17 cellular contexts compared by ENCODE assay signal in genomic region chr2:111912547-111912946, GRCh38. TPM values are rescaled to one million over a fixed set of nuclear protein-coding genes. Genes with fewer than 3 reads are reported as not detected.
DNase-seq lines count a peak whose midpoint lies in the region; ATAC-seq and TF ChIP-seq lines count a peak whose summit lies in the region.
"Had no signal": no experiment of that assay in that cellular context is flagged by ENCODE, and none has a peak within 500 bp of the region (broad histone marks: within the 10 kb centered on the region; RNA-seq: fewer than 3 reads in every experiment).

No MANE protein-coding gene starts in this region.

- DNase-seq in A673 (ENCODE audit: low spot score) (no peak), DMS79 (lab: John Stamatoyannopoulos, UW) (peak; percentile 22), NOMO-1 treated with DMSO at 0.1 percent for 48 hours (lab: John Stamatoyannopoulos, UW; ENCODE audit: unreplicated experiment) (peak; percentile 23), erythroblast (lab: John Stamatoyannopoulos, UW) (peak; percentile 21 to 64), DMS 273 treated with DMSO at 0.1 percent for 48 hours (lab: John Stamatoyannopoulos, UW) (no peak), ureter (ENCODE audit: low spot score) (no peak)
- DNase-seq: CD8-positive, alpha-beta T cell; Kasumi-1; NCI-H1048; NCI-H146; NCI-H2081 treated with DMSO at 0.1 percent for 48 hours; NCI-H226; NCI-H526 treated with DMSO at 0.1 percent for 48 hours; SHP77; SW 1271 had no signal

- TF ChIP-seq POLR2A in erythroblast (IDR thresholded peaks at IDR 0.05; ENCODE audit: low read length) (no peak), gastroesophageal sphincter (IDR thresholded peaks at IDR 0.05) (no peak)

- ATAC-seq in HG02759 (IDR thresholded peaks at IDR 0.05; ENCODE audit: unreplicated experiment) (no peak), gastroesophageal sphincter (no peak)
- ATAC-seq: CD8-positive, alpha-beta T cell had no signal

- CTCF ChIA-PET in A673 (lab: Charles Lee), result no interaction called here

- H3K4me1 ChIP-seq in A673 (ENCODE audit: insufficient read depth, low read length, poor library complexity, severe bottlenecking) (peaks cover 47% of the 10 kb centered on the region), gastroesophageal sphincter (peaks cover 0 to 39% (median 4%) of the 10 kb centered on the region in 3 donors)

- TF ChIP-seq CTCF in A673 (conservative IDR thresholded peaks at IDR 0.05; ENCODE audit: low read depth, low read length) (no peak), gastroesophageal sphincter (IDR thresholded peaks at IDR 0.05) (no peak)

- TF ChIP-seq EP300 in gastroesophageal sphincter (IDR thresholded peaks at IDR 0.05), result no peak

- H3K27ac ChIP-seq in A673 (ENCODE audit: low read depth, low read length, poor library complexity, severe bottlenecking) (peak overlapping the region; percentile 29), gastroesophageal sphincter (no peak overlapping the region)

- H3K27me3 ChIP-seq in A673 (replicated peaks; ENCODE audit: insufficient read depth, low read depth, low read length, poor library complexity), result no peaks in the 10 kb centered on the region
- no peaks in the 10 kb centered on the region for H3K27me3 ChIP-seq in gastroesophageal sphincter

- 100% methylated on average over 1 of the region's 2 CpGs for WGBS in gastroesophageal sphincter (ENCODE audit: low coverage in 1 of 2), 2 donors

- H3K9me3 ChIP-seq in A673 (ENCODE audit: low read depth, low read length, poor library complexity, severe bottlenecking), result no peaks in the 10 kb centered on the region
- no peaks in the 10 kb centered on the region for H3K9me3 ChIP-seq in gastroesophageal sphincter

- intact Hi-C loops in A673 (cut with micrococcal nuclease; ENCODE audit: unreplicated experiment), result no loop called here

- POLR2A ChIA-PET in A673 (lab: Charles Lee; ENCODE audit: low non-redundant PET), result no interaction called here

- no peak overlapping the region for H3K4me3 ChIP-seq in A673 (ENCODE audit: low read depth, low read length, poor library complexity, severe bottlenecking)
- no peak overlapping the region for H3K4me3 ChIP-seq in gastroesophageal sphincter

- no peaks in the 10 kb centered on the region for H3K36me3 ChIP-seq in A673 (ENCODE audit: insufficient read depth, low read length, poor library complexity, severe bottlenecking)
- peaks cover 0 to 11% of the 10 kb centered on the region in 2 donors for H3K36me3 ChIP-seq in gastroesophageal sphincter

- BruUV-seq in A673 (replicated peaks; lab: Mats Ljungman, UMichigan), result no TSS peak

RNA-seq across cellular contexts. Expression of gene MERTK, which starts 14.1 kb away (rescaled TPM):
- total RNA-seq in A673 (2021) (18.4 and 20.1 TPM in 2 replicates), ureter (33.5 TPM), gastroesophageal sphincter (10 to 100 TPM; 13.2 to 47.4 (median 32.3) TPM)

RNA-seq across cellular contexts. Expression of gene ANAPC1, which starts 28.6 kb away (rescaled TPM):
- 102 and 107 TPM in 2 replicates for total RNA-seq in A673 (2021)
- total RNA-seq in ureter, result 69.2 TPM
- total RNA-seq in gastroesophageal sphincter, result 10 to 100 TPM; 28.9 to 57.1 (median 40.0) TPM

Comparison
In these comparisons a context has a peak if more than half of its experiments do, and no peak if none do; other contexts are left out.
1. DNase-seq: peak in DMS79 (single experiment), NOMO-1 treated with DMSO at 0.1 percent for 48 hours (single experiment) and erythroblast (2 of 2); none in A673 (single experiment), DMS 273 treated with DMSO at 0.1 percent for 48 hours (single experiment) and ureter (single experiment).